In genomic region chr11:131375421-131375820, GRCh38 we compare ENCODE assay signal across 18 cellular contexts. TPM values are rescaled to one million over a fixed set of nuclear protein-coding genes. Genes with fewer than 3 reads are reported as not detected.
DNase-seq lines count a peak whose midpoint lies in the region; ATAC-seq and TF ChIP-seq lines count a peak whose summit lies in the region.
"Had no signal": no experiment of that assay in that cellular context is flagged by ENCODE, and none has a peak within 500 bp of the region (broad histone marks: within the 10 kb centered on the region; RNA-seq: fewer than 3 reads in every experiment).

No MANE protein-coding gene starts in this region.

- H3K4me3 ChIP-seq in dorsolateral prefrontal cortex = peak overlapping the region in 30 of 59 donors; percentile 12 to 51 (median 36)
- H3K4me3 ChIP-seq: BLaER1, HAP-1 had no signal

- ATAC-seq in GM21717 (IDR thresholded peaks at IDR 0.05; ENCODE audit: unreplicated experiment) = no peak
- ATAC-seq: CD8-positive, alpha-beta T cell had no signal

- H3K27me3 ChIP-seq in dorsolateral prefrontal cortex = peaks cover 0 to 13% (median 0%) of the 10 kb centered on the region in 45 donors

- TF ChIP-seq CTCF in dorsolateral prefrontal cortex (IDR thresholded peaks at IDR 0.05 in 54 of 56, conservative IDR thresholded peaks at IDR 0.05 in 2 of 56; ENCODE audit: low read depth in 1 of 56, partially characterized antibody in 56 of 56) = no peak

- intact Hi-C loops in dorsolateral prefrontal cortex (cut with DNase I) = loop anchor here (10.0 kb wide), 3 partner anchors 101 to 299 kb away; no protein-coding TSS in a partner anchor

- DNase-seq in NCI-H146 (lab: John Stamatoyannopoulos, UW) = peak; percentile 21
- no peak for DNase-seq in NCI-H146 treated with DMSO at 0.1 percent for 48 hours (lab: John Stamatoyannopoulos, UW; ENCODE audit: unreplicated experiment)
- DNase-seq in NCI-H82 (lab: John Stamatoyannopoulos, UW) = peak; percentile 27
- DNase-seq in NCI-H82 treated with DMSO at 0.1 percent for 48 hours (lab: John Stamatoyannopoulos, UW; ENCODE audit: unreplicated experiment) = no peak
- no peak for DNase-seq in dorsolateral prefrontal cortex
- DNase-seq in KBM-7 = no peak
- DNase-seq: Caco-2; CD4-positive, CD25-positive, alpha-beta regulatory T cell; CD8-positive, alpha-beta T cell; DMS153; DND-41; GOT3 had no signal

- peak overlapping the region in 19 of 59 donors; percentile 6 to 86 (median 40) for H3K27ac ChIP-seq in dorsolateral prefrontal cortex
- H3K27ac ChIP-seq: 22Rv1, BLaER1, C4-2B had no signal

- in situ Hi-C loops in KBM-7 (cut with MboI; ENCODE audit: low pct_unique_long_range_greater_than_20kb, low sequenced_read_pairs) = no loop called here

RNA-seq across cellular contexts. Expression of gene NTM, which starts 5.0 kb away (rescaled TPM):
- total RNA-seq in dorsolateral prefrontal cortex = 100 to 1,000 TPM; 122 to 220 (median 161) TPM
- total RNA-seq: B cell; CD4-positive, CD25-positive, alpha-beta regulatory T cell; CD8-positive, alpha-beta T cell had no signal

Comparison
In these comparisons a context has a peak if more than half of its experiments do, and no peak if none do; other contexts are left out.
1. DNase-seq: peak in NCI-H146 (single experiment) and NCI-H82 (single experiment); none in NCI-H146 treated with DMSO at 0.1 percent for 48 hours (single experiment), NCI-H82 treated with DMSO at 0.1 percent for 48 hours (single experiment), dorsolateral prefrontal cortex (0 of 10) and KBM-7 (single experiment).